In the genomic region with DNA sequence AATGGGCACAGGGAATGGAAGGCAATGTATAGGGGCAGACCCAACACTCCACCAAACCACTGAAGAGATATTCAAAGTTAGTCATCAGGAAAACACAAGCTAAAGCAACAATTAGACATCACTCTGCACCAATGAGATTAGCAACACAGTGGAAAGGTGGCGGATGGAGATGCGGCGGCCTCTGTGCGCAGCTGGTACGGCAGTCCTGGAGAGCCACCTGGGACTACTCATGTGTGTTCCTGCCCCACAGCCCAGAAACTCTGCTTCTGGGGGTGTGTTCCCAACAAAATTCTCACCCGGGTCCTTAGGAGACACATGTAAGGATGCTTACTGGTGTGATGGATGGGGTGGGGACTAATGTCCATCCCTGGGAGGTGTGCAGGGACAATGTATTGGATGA, we compare ENCODE assay signal across 32 cellular contexts.
"Had no signal": no experiment of that assay in that cellular context is flagged by ENCODE, and none has a peak within 500 bp of the region (broad histone marks: within the 10 kb centered on the region; RNA-seq: fewer than 3 reads in every experiment).

No MANE protein-coding gene starts in this region.

- DNase-seq: activated CD4-positive, alpha-beta memory T cell treated with anti-CD3 and anti-CD28 coated beads for 36 hours; activated CD4-positive, alpha-beta T cell treated with anti-CD3 and anti-CD28 coated beads for 36 hours; activated CD4-positive, alpha-beta T cell treated with anti-CD3 and anti-CD28 coated beads, Interleukin-2, amount 10 ng/mL, durations not matched to agents 24 days and 14 days; activated CD4-positive, CD25-positive, alpha-beta regulatory T cell; activated CD4-positive, CD25-positive, alpha-beta regulatory T cell treated with anti-CD3 and anti-CD28 coated beads, Interleukin-2, amount 50 U/mL, for 72 hours; activated CD8-positive, alpha-beta memory T cell treated with anti-CD3 and anti-CD28 coated beads, Interleukin-2, amount 10 ng/mL, durations not matched to agents 7 days and 5 days; activated CD8-positive, alpha-beta memory T cell treated with anti-CD3 and anti-CD28 coated beads, Interleukin-2, amount 50 U/mL, for 4 hours; activated CD8-positive, alpha-beta T cell treated with anti-CD3 and anti-CD28 coated beads, Interleukin-2, amount 10 ng/mL, durations not matched to agents 7 days and 5 days; activated gamma-delta T cell; activated naive CD4-positive, alpha-beta T cell; activated naive CD4-positive, alpha-beta T cell treated with anti-CD3 and anti-CD28 coated beads, Interleukin-2, amount 10 ng/mL, durations not matched to agents 7 days and 5 days; activated naive CD8-positive, alpha-beta T cell treated with anti-CD3 and anti-CD28 coated beads, Interleukin-2, amount 10 ng/mL, durations not matched to agents 7 days and 5 days; activated T-cell treated with anti-CD3 and anti-CD28 coated beads, Interleukin-2, amount 50 U/mL, for 1 hour; activated T-cell treated with anti-CD3 and anti-CD28 coated beads, Interleukin-2, amount 50 U/mL, for 48 hours; central memory CD4-positive, alpha-beta T cell; cerebellar nuclear complex; colonic mucosa; effector memory CD4-positive, alpha-beta T cell; endodermal cell; foreskin fibroblast; head of caudate nucleus; T-helper 17 cell; T1000; WERI-Rb-1 had no signal

- H3K36me3 ChIP-seq: breast epithelium, cardiac muscle cell, colonic mucosa, WERI-Rb-1 had no signal

- H3K9me3 ChIP-seq: ascending aorta, breast epithelium, colonic mucosa had no signal

- ATAC-seq: activated CD4-positive, alpha-beta T cell treated with anti-CD3 and anti-CD28 coated beads for 36 hours; activated CD8-positive, alpha-beta memory T cell treated with anti-CD3 and anti-CD28 coated beads, Interleukin-2, amount 10 ng/mL, durations not matched to agents 7 days and 5 days; activated CD8-positive, alpha-beta T cell treated with anti-CD3 and anti-CD28 coated beads, Interleukin-2, amount 10 ng/mL, durations not matched to agents 7 days and 5 days; activated naive CD4-positive, alpha-beta T cell treated with anti-CD3 and anti-CD28 coated beads, Interleukin-2, amount 50 U/mL, for 72 hours; esophagus mucosa; T-helper 17 cell had no signal

- H3K4me3 Mint-ChIP-seq: activated CD4-positive, alpha-beta memory T cell treated with anti-CD3 and anti-CD28 coated beads for 36 hours; activated CD4-positive, alpha-beta T cell treated with anti-CD3 and anti-CD28 coated beads for 36 hours; activated CD4-positive, alpha-beta T cell treated with anti-CD3 and anti-CD28 coated beads, Interleukin-2, amount 10 ng/mL, durations not matched to agents 24 days and 14 days; activated CD8-positive, alpha-beta memory T cell treated with anti-CD3 and anti-CD28 coated beads, Interleukin-2, amount 10 ng/mL, durations not matched to agents 7 days and 5 days; activated CD8-positive, alpha-beta T cell treated with anti-CD3 and anti-CD28 coated beads, Interleukin-2, amount 10 ng/mL, durations not matched to agents 7 days and 5 days; activated naive CD4-positive, alpha-beta T cell treated with anti-CD3 and anti-CD28 coated beads, Interleukin-2, amount 10 ng/mL, durations not matched to agents 7 days and 5 days; activated naive CD8-positive, alpha-beta T cell treated with anti-CD3 and anti-CD28 coated beads, Interleukin-2, amount 10 ng/mL, durations not matched to agents 7 days and 5 days; activated T-helper 1 cell treated with anti-CD3 and anti-CD28 coated beads, Interleukin-12 subunit alpha, Interleukin-12 subunit beta, Interleukin-2, Interleukin-4 antibody, amounts not matched to agents 30 ng/mL and 10 ng/mL and 1 ng/mL, durations not matched to agents 14 hours and 24 hours and 36 hours; brain; endodermal cell; T-helper 17 cell; T-helper 2 cell treated with Interferon-gamma antibody and Interleukin-4, amounts not matched to agents 5 μg/mL and 100 μg/mL, for 36 hours had no signal

- H3K27me3 ChIP-seq: ascending aorta, breast epithelium, cardiac muscle cell, colonic mucosa had no signal

- H3K36me3 Mint-ChIP-seq: activated CD8-positive, alpha-beta memory T cell treated with anti-CD3 and anti-CD28 coated beads, Interleukin-2, amount 10 ng/mL, durations not matched to agents 7 days and 5 days; activated naive CD4-positive, alpha-beta T cell treated with anti-CD3 and anti-CD28 coated beads, Interleukin-2, amount 50 U/mL, for 72 hours; activated naive CD8-positive, alpha-beta T cell treated with anti-CD3 and anti-CD28 coated beads, Interleukin-2, amount 10 ng/mL, durations not matched to agents 7 days and 5 days had no signal

- H3K4me3 ChIP-seq: ascending aorta, breast epithelium, cardiac muscle cell, colonic mucosa had no signal

- H3K27me3 Mint-ChIP-seq: activated CD4-positive, alpha-beta memory T cell treated with anti-CD3 and anti-CD28 coated beads for 36 hours; activated CD4-positive, alpha-beta T cell treated with anti-CD3 and anti-CD28 coated beads for 36 hours; activated CD4-positive, alpha-beta T cell treated with anti-CD3 and anti-CD28 coated beads, Interleukin-2, amount 10 ng/mL, durations not matched to agents 24 days and 14 days; activated CD8-positive, alpha-beta memory T cell treated with anti-CD3 and anti-CD28 coated beads, Interleukin-2, amount 10 ng/mL, durations not matched to agents 7 days and 5 days; brain; T-helper 17 cell had no signal

- H3K27ac ChIP-seq: ascending aorta, breast epithelium, cardiac muscle cell, colonic mucosa, WERI-Rb-1 had no signal

- H3K9me3 Mint-ChIP-seq: activated CD4-positive, alpha-beta memory T cell treated with anti-CD3 and anti-CD28 coated beads for 36 hours; activated CD4-positive, alpha-beta T cell treated with anti-CD3 and anti-CD28 coated beads, Interleukin-2, amount 10 ng/mL, durations not matched to agents 24 days and 14 days; activated naive CD4-positive, alpha-beta T cell treated with anti-CD3 and anti-CD28 coated beads, Interleukin-2, amount 10 ng/mL, durations not matched to agents 7 days and 5 days; activated naive CD4-positive, alpha-beta T cell treated with anti-CD3 and anti-CD28 coated beads, Interleukin-2, amount 50 U/mL, for 72 hours; activated naive CD8-positive, alpha-beta T cell treated with anti-CD3 and anti-CD28 coated beads, Interleukin-2, amount 10 ng/mL, durations not matched to agents 7 days and 5 days; activated T-helper 1 cell treated with anti-CD3 and anti-CD28 coated beads, Interleukin-12 subunit alpha, Interleukin-12 subunit beta, Interleukin-2, Interleukin-4 antibody, amounts not matched to agents 30 ng/mL and 10 ng/mL and 1 ng/mL, durations not matched to agents 14 hours and 24 hours and 36 hours; brain; endodermal cell; T-helper 2 cell treated with Interferon-gamma antibody and Interleukin-4, amounts not matched to agents 5 μg/mL and 100 μg/mL, for 36 hours had no signal

- H3K27ac Mint-ChIP-seq: activated CD4-positive, alpha-beta memory T cell treated with anti-CD3 and anti-CD28 coated beads for 36 hours; activated CD4-positive, alpha-beta T cell treated with anti-CD3 and anti-CD28 coated beads for 36 hours; activated CD4-positive, alpha-beta T cell treated with anti-CD3 and anti-CD28 coated beads, Interleukin-2, amount 10 ng/mL, durations not matched to agents 24 days and 14 days; activated CD8-positive, alpha-beta memory T cell treated with anti-CD3 and anti-CD28 coated beads, Interleukin-2, amount 10 ng/mL, durations not matched to agents 7 days and 5 days; activated CD8-positive, alpha-beta T cell treated with anti-CD3 and anti-CD28 coated beads, Interleukin-2, amount 10 ng/mL, durations not matched to agents 7 days and 5 days; activated naive CD4-positive, alpha-beta T cell treated with anti-CD3 and anti-CD28 coated beads, Interleukin-2, amount 10 ng/mL, durations not matched to agents 7 days and 5 days; activated naive CD4-positive, alpha-beta T cell treated with anti-CD3 and anti-CD28 coated beads, Interleukin-2, amount 50 U/mL, for 72 hours; activated naive CD8-positive, alpha-beta T cell treated with anti-CD3 and anti-CD28 coated beads, Interleukin-2, amount 10 ng/mL, durations not matched to agents 7 days and 5 days; activated T-helper 1 cell treated with anti-CD3 and anti-CD28 coated beads, Interleukin-12 subunit alpha, Interleukin-12 subunit beta, Interleukin-2, Interleukin-4 antibody, amounts not matched to agents 30 ng/mL and 10 ng/mL and 1 ng/mL, durations not matched to agents 14 hours and 24 hours and 36 hours; endodermal cell; T-helper 2 cell treated with Interferon-gamma antibody and Interleukin-4, amounts not matched to agents 5 μg/mL and 100 μg/mL, for 36 hours had no signal

- H3K4me1 ChIP-seq: ascending aorta, breast epithelium, colonic mucosa had no signal
